ENCODE assay signal across 1 cellular context in the genomic region with DNA sequence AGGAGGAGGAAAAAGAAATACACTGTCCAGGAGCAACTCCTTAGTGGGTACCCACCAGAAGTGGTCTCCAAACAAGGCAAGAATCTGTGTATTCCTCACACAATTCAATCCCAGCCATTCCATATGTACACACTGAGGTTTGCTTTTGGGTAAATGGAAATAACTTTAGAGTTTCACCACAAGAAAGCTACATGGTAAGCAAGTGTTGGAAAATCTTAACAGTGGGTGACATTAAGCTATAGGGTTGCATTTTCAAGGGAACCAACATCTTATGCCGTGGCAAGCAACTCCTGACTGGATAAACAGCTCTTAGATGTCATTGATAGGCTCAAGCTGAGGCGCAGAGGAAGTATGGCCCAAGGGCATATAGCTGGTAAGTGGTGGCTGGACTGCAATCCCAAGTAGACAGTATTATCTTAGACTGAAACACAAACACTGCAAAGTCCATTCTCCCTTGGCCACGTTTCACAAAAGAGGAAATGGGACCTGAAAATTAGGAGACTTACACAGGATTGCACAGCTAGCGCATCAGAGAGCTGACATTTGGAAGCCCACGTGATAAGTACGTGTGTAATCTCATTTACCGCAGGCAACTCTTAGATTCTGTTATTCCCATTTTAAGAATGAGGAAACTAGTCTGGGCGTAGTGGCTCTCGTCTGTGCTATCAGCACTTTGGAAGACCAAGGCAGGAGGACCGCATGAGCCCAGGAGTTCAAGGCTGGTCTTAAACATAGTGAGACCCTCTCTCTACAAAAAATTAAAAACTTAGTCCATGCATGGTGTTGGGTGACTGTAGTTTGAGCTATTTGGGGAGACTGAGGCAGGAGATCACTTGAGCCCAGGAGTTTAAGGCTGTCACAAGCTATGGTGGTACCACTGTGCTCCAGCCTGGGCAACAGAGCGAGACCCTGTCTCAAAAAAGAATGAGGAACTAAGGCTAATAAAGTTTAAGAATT.
TF ChIP-seq lines count a peak whose summit lies in the region.

No MANE protein-coding gene starts in this region.

TF ChIP-seq in K562, 482 proteins besides CTCF, POLR2A, EP300 and RAD21 (continued from another document and continues in another):
- TF ChIP-seq, protein P1, sequence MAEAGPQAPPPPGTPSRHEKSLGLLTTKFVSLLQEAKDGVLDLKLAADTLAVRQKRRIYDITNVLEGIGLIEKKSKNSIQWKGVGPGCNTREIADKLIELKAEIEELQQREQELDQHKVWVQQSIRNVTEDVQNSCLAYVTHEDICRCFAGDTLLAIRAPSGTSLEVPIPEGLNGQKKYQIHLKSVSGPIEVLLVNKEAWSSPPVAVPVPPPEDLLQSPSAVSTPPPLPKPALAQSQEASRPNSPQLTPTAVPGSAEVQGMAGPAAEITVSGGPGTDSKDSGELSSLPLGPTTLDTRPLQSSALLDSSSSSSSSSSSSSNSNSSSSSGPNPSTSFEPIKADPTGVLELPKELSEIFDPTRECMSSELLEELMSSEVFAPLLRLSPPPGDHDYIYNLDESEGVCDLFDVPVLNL (CRISPR knock-in tag; IDR thresholded peaks at IDR 0.05; ENCODE audit: low read depth), result no peak
- TF ChIP-seq ARID1B (IDR thresholded peaks at IDR 0.05), result peak; percentile 77
- TF ChIP-seq, protein P2, sequence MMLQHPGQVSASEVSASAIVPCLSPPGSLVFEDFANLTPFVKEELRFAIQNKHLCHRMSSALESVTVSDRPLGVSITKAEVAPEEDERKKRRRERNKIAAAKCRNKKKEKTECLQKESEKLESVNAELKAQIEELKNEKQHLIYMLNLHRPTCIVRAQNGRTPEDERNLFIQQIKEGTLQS (IDR thresholded peaks at IDR 0.05), result peak; percentile 71; the same call in 1 of the 2 replicates
- TF ChIP-seq, protein P2 (CRISPR knock-in tag; conservative IDR thresholded peaks at IDR 0.05), result 0 out of 2 replicates have a peak, but pooled peaks have one; percentile 57
- TF ChIP-seq FIP1L1 (IDR thresholded peaks at IDR 0.05; ENCODE audit: low read depth, low read length, poor library complexity, severe bottlenecking), result no peak
- TF ChIP-seq, protein P3, sequence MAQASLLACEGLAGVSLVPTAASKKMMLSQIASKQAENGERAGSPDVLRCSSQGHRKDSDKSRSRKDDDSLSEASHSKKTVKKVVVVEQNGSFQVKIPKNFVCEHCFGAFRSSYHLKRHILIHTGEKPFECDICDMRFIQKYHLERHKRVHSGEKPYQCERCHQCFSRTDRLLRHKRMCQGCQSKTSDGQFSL (CRISPR knock-in tag; IDR thresholded peaks at IDR 0.05), result 0 out of 2 replicates have a peak, but pooled peaks have one; percentile 28
- TF ChIP-seq, protein P3 (tag; IDR thresholded peaks at IDR 0.05), result no peak
- TF ChIP-seq ZNF77 (CRISPR knock-in tag; IDR thresholded peaks at IDR 0.05), result no peak
- TF ChIP-seq, protein P4, sequence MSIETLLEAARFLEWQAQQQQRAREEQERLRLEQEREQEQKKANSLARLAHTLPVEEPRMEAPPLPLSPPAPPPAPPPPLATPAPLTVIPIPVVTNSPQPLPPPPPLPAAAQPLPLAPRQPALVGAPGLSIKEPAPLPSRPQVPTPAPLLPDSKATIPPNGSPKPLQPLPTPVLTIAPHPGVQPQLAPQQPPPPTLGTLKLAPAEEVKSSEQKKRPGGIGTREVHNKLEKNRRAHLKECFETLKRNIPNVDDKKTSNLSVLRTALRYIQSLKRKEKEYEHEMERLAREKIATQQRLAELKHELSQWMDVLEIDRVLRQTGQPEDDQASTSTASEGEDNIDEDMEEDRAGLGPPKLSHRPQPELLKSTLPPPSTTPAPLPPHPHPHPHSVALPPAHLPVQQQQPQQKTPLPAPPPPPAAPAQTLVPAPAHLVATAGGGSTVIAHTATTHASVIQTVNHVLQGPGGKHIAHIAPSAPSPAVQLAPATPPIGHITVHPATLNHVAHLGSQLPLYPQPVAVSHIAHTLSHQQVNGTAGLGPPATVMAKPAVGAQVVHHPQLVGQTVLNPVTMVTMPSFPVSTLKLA (conservative IDR thresholded peaks at IDR 0.05), result peak; percentile 60 to 67; a peak in 3 of 4 replicates
- TF ChIP-seq, protein P5, sequence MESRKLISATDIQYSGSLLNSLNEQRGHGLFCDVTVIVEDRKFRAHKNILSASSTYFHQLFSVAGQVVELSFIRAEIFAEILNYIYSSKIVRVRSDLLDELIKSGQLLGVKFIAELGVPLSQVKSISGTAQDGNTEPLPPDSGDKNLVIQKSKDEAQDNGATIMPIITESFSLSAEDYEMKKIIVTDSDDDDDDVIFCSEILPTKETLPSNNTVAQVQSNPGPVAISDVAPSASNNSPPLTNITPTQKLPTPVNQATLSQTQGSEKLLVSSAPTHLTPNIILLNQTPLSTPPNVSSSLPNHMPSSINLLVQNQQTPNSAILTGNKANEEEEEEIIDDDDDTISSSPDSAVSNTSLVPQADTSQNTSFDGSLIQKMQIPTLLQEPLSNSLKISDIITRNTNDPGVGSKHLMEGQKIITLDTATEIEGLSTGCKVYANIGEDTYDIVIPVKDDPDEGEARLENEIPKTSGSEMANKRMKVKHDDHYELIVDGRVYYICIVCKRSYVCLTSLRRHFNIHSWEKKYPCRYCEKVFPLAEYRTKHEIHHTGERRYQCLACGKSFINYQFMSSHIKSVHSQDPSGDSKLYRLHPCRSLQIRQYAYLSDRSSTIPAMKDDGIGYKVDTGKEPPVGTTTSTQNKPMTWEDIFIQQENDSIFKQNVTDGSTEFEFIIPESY (CRISPR knock-in tag; IDR thresholded peaks at IDR 0.05), result 0 out of 2 replicates have a peak, but pooled peaks have one; percentile 42
- TF ChIP-seq EP400 (IDR thresholded peaks at IDR 0.05), result peak; percentile 87
- 0 out of 2 replicates have a peak, but pooled peaks have one; percentile 19 for TF ChIP-seq HCFC1 (IDR thresholded peaks at IDR 0.05; ENCODE audit: low read depth, low read length)
- no peak for TF ChIP-seq KLF10 (CRISPR knock-in tag; IDR thresholded peaks at IDR 0.05)
- TF ChIP-seq SREBF1 (IDR thresholded peaks at IDR 0.05; ENCODE audit: borderline replicate concordance, low read depth, low read length), result no peak; the same call in 1 of the 2 replicates
- TF ChIP-seq ELF4 (CRISPR knock-in tag; IDR thresholded peaks at IDR 0.05), result no peak
- TF ChIP-seq ATF7 (IDR thresholded peaks at IDR 0.05), result peak; percentile 86
- peak; percentile 95 for TF ChIP-seq CXXC5 (CRISPR knock-in tag; IDR thresholded peaks at IDR 0.05)
- TF ChIP-seq, protein P6, sequence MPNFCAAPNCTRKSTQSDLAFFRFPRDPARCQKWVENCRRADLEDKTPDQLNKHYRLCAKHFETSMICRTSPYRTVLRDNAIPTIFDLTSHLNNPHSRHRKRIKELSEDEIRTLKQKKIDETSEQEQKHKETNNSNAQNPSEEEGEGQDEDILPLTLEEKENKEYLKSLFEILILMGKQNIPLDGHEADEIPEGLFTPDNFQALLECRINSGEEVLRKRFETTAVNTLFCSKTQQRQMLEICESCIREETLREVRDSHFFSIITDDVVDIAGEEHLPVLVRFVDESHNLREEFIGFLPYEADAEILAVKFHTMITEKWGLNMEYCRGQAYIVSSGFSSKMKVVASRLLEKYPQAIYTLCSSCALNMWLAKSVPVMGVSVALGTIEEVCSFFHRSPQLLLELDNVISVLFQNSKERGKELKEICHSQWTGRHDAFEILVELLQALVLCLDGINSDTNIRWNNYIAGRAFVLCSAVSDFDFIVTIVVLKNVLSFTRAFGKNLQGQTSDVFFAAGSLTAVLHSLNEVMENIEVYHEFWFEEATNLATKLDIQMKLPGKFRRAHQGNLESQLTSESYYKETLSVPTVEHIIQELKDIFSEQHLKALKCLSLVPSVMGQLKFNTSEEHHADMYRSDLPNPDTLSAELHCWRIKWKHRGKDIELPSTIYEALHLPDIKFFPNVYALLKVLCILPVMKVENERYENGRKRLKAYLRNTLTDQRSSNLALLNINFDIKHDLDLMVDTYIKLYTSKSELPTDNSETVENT (CRISPR knock-in tag; IDR thresholded peaks at IDR 0.05), result no peak
- no peak for TF ChIP-seq NCOA2 (IDR thresholded peaks at IDR 0.05; ENCODE audit: partially characterized antibody in 2 of 2)
- no peak for TF ChIP-seq ASH1L (IDR thresholded peaks at IDR 0.05; ENCODE audit: borderline replicate concordance, low read depth, partially characterized antibody)
- TF ChIP-seq ZNF444 (CRISPR knock-in tag; IDR thresholded peaks at IDR 0.05), result 0 out of 2 replicates have a peak, but pooled peaks have one; percentile 61
- TF ChIP-seq, protein P7, sequence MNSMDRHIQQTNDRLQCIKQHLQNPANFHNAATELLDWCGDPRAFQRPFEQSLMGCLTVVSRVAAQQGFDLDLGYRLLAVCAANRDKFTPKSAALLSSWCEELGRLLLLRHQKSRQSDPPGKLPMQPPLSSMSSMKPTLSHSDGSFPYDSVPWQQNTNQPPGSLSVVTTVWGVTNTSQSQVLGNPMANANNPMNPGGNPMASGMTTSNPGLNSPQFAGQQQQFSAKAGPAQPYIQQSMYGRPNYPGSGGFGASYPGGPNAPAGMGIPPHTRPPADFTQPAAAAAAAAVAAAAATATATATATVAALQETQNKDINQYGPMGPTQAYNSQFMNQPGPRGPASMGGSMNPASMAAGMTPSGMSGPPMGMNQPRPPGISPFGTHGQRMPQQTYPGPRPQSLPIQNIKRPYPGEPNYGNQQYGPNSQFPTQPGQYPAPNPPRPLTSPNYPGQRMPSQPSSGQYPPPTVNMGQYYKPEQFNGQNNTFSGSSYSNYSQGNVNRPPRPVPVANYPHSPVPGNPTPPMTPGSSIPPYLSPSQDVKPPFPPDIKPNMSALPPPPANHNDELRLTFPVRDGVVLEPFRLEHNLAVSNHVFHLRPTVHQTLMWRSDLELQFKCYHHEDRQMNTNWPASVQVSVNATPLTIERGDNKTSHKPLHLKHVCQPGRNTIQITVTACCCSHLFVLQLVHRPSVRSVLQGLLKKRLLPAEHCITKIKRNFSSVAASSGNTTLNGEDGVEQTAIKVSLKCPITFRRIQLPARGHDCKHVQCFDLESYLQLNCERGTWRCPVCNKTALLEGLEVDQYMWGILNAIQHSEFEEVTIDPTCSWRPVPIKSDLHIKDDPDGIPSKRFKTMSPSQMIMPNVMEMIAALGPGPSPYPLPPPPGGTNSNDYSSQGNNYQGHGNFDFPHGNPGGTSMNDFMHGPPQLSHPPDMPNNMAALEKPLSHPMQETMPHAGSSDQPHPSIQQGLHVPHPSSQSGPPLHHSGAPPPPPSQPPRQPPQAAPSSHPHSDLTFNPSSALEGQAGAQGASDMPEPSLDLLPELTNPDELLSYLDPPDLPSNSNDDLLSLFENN (IDR thresholded peaks at IDR 0.05; ENCODE audit: low read depth in 2 of 2, low read length in 2 of 2), result 0 out of 4 replicates have a peak, but pooled peaks of 1 of the 2 experiments have one; percentile 22
- no peak for TF ChIP-seq SRSF7 (optimal IDR thresholded peaks at IDR 0.05; ENCODE audit: low read depth, low read length)
- TF ChIP-seq, protein P8, sequence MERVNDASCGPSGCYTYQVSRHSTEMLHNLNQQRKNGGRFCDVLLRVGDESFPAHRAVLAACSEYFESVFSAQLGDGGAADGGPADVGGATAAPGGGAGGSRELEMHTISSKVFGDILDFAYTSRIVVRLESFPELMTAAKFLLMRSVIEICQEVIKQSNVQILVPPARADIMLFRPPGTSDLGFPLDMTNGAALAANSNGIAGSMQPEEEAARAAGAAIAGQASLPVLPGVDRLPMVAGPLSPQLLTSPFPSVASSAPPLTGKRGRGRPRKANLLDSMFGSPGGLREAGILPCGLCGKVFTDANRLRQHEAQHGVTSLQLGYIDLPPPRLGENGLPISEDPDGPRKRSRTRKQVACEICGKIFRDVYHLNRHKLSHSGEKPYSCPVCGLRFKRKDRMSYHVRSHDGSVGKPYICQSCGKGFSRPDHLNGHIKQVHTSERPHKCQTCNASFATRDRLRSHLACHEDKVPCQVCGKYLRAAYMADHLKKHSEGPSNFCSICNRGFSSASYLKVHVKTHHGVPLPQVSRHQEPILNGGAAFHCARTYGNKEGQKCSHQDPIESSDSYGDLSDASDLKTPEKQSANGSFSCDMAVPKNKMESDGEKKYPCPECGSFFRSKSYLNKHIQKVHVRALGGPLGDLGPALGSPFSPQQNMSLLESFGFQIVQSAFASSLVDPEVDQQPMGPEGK (CRISPR knock-in tag; IDR thresholded peaks at IDR 0.05; ENCODE audit: borderline replicate concordance), result no peak
- TF ChIP-seq NFE2 (IDR thresholded peaks at IDR 0.05; ENCODE audit: low read depth), result peak; percentile 14; the same call in 1 of the 2 replicates
- TF ChIP-seq, protein P9, sequence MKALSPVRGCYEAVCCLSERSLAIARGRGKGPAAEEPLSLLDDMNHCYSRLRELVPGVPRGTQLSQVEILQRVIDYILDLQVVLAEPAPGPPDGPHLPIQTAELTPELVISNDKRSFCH (CRISPR knock-in tag; IDR thresholded peaks at IDR 0.05), result no peak
- TF ChIP-seq, protein P9 (tag; IDR thresholded peaks at IDR 0.05), result peak; percentile 96
- TF ChIP-seq PTTG1 (tag; IDR thresholded peaks at IDR 0.05; ENCODE audit: low read depth), result no peak
